25 cellular contexts compared by ENCODE assay signal in the genomic region with DNA sequence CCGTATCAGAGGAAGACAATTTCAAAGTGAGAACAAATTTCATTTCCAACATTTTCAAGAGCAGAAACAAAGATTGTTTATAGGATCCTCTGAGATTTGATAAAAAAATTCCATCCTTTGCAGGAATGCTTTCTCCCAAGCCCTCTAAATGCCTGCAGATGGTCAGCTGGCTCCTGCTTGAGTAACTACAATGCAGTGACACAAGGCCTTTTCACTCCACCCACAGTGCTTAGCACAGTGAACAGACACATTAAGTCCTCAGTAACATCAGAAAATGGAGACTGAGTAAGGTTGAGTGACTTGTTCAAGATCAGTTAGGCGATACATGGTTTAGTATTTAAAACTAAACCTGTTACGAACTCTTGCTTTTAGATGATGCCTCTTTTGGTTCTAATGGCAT.
"Had no signal": no experiment of that assay in that cellular context is flagged by ENCODE, and none has a peak within 500 bp of the region (broad histone marks: within the 10 kb centered on the region; RNA-seq: fewer than 3 reads in every experiment).

No MANE protein-coding gene starts in this region.

- H3K79me2 ChIP-seq: hepatocyte had no signal

- H3K27me3 ChIP-seq: foreskin keratinocyte, heart left ventricle, left lung, neutrophil, pancreas, right lobe of liver, stomach, thyroid gland, vagina had no signal

- H3K36me3 ChIP-seq: gastroesophageal sphincter, heart left ventricle, left lung, neutrophil, pancreas, right lobe of liver, stomach, thyroid gland, vagina had no signal

- DNase-seq: effector CD8-positive, alpha-beta T cell; endodermal cell; foreskin keratinocyte; heart left ventricle; kidney; left cardiac atrium; left lung; natural killer cell; pancreas; right lobe of liver; stimulated activated CD4-positive, alpha-beta T cell treated with anti-CD3 and anti-CD28 coated beads, Interleukin-12 subunit alpha, Interleukin-12 subunit beta, amount 100 ng/mL, for 4 hours; stimulated activated CD4-positive, alpha-beta T cell treated with anti-CD3 and anti-CD28 coated beads, Interleukin-1b, Interleukin-23, amount 100 ng/mL, for 48 hours; stimulated activated CD4-positive, alpha-beta T cell treated with anti-CD3 and anti-CD28 coated beads, Interleukin-4, amount 100 ng/mL, for 1 hour; stimulated activated naive CD4-positive, alpha-beta T cell treated with Interleukin-2 at 50 U/mL for 16 hours; stomach; thyroid gland; trophoblast cell had no signal

- H3K4me1 ChIP-seq: gastroesophageal sphincter, heart left ventricle, left lung, pancreas, right lobe of liver, stomach, thyroid gland, vagina had no signal

- H2AFZ ChIP-seq: hepatocyte had no signal

- ATAC-seq: esophagus mucosa; foreskin keratinocyte; gastroesophageal sphincter; heart left ventricle; left cardiac atrium; left lung; natural killer cell; pancreas; right lobe of liver; stimulated activated effector memory CD8-positive, alpha-beta T cell treated with anti-CD3 and anti-CD28 coated beads, Interleukin-12 subunit alpha, Interleukin-12 subunit beta, amount 100 ng/mL, for 72 hours had no signal

- H3K9me3 ChIP-seq: gastroesophageal sphincter, heart left ventricle, left lung, neutrophil, pancreas, right lobe of liver, stomach, thyroid gland, vagina had no signal

- H3K27ac ChIP-seq: epithelial cell of prostate, foreskin keratinocyte, gastroesophageal sphincter, heart left ventricle, hepatocyte, left lung, neutrophil, pancreas, right lobe of liver, stomach, thyroid gland, vagina had no signal

- H3K4me2 ChIP-seq: hepatocyte, smooth muscle cell had no signal

- H3K4me3 ChIP-seq: gastroesophageal sphincter, heart left ventricle, hepatocyte, left lung, pancreas, right lobe of liver, smooth muscle cell, stomach, thyroid gland, vagina had no signal
